ENCODE assay signal across 8 cellular contexts in genomic region chr1:156052862-156053769, GRCh38. TPM values are rescaled to one million over a fixed set of nuclear protein-coding genes. Genes with fewer than 3 reads are reported as not detected.
DNase-seq lines count a peak whose midpoint lies in the region; ATAC-seq and TF ChIP-seq lines count a peak whose summit lies in the region.

No MANE protein-coding gene starts in this region.

- peak overlapping the region; percentile 90 for H3K27ac ChIP-seq in suprapubic skin

- under 1% methylated on average over 23 of the region's 63 CpGs for WGBS in suprapubic skin

- H3K27ac Mint-ChIP-seq in IgD-negative memory B cell = peak overlapping the region; percentile 69 to 87 (median 78)

- TF ChIP-seq EP300 in suprapubic skin (IDR thresholded peaks at IDR 0.05) = no peak

- ATAC-seq in HG03442 (IDR thresholded peaks at IDR 0.05; ENCODE audit: unreplicated experiment) = no peak

- no peaks in the 10 kb centered on the region for H3K9me3 Mint-ChIP-seq in IgD-negative memory B cell

- DNase-seq in G401 (ENCODE audit: low spot score) (peak; percentile 57), activated gamma-delta T cell (lab: John Stamatoyannopoulos, UW) (peak; percentile 44), foreskin fibroblast (peak; percentile 54 to 85), nucleus accumbens (lab: John Stamatoyannopoulos, UW) (peak in 38 of 56 donors; percentile 14 to 68 (median 54)), suprapubic skin (ENCODE audit: low spot score in 2 of 2) (peak; percentile 86 to 87)

- peak; percentile 19 for TF ChIP-seq CTCF in foreskin fibroblast (IDR thresholded peaks at IDR 0.05; ENCODE audit: low read depth, low read length)
- no peak for TF ChIP-seq CTCF in suprapubic skin (IDR thresholded peaks at IDR 0.05)

- in situ Hi-C loops in G401 (cut with HindIII; ENCODE audit: low sequenced_read_pairs) = no loop called here

- peaks cover 31% of the 10 kb centered on the region for H3K4me1 ChIP-seq in suprapubic skin

- H3K4me3 Mint-ChIP-seq in IgD-negative memory B cell = peak overlapping the region; percentile 91 to 95 (median 93)

- H3K27me3 Mint-ChIP-seq in IgD-negative memory B cell = no peaks in the 10 kb centered on the region

- TF ChIP-seq POLR2A in Raji (IDR thresholded peaks at IDR 0.05; ENCODE audit: insufficient read depth, low read depth, low read length) (peak; percentile 3; the same call in 1 of the 2 replicates), suprapubic skin (IDR thresholded peaks at IDR 0.05) (no peak)

- H3K36me3 Mint-ChIP-seq in IgD-negative memory B cell = peaks cover 6% of the 10 kb centered on the region

- no peaks in the 10 kb centered on the region for H3K9me3 ChIP-seq in suprapubic skin

- peaks cover 13 to 21% (median 18%) of the 10 kb centered on the region in 3 donors for H3K4me1 Mint-ChIP-seq in IgD-negative memory B cell

- H3K27me3 ChIP-seq in suprapubic skin = no peaks in the 10 kb centered on the region

- H3K36me3 ChIP-seq in suprapubic skin = peaks cover 18% of the 10 kb centered on the region

- H3K4me3 ChIP-seq in foreskin fibroblast (ENCODE audit: low read depth in 1 of 2, low read length in 2 of 2) = peak overlapping the region; percentile 80 to 86
- H3K4me3 ChIP-seq in suprapubic skin = peak overlapping the region; percentile 83

RNA-seq across cellular contexts. Expression of gene UBQLN4, which starts 0.5 kb away (rescaled TPM):
- total RNA-seq in G401 (2014; rRNA removed; shearing (Covaris generic)) = 29.5 and 30.0 TPM in 2 replicates
- 7.6 TPM for polyA plus RNA-seq in IgD-negative memory B cell
- 10 to 100 TPM; 32.7 to 42.7 (median 39.8) TPM for total RNA-seq in suprapubic skin

RNA-seq across cellular contexts. Expression of gene LAMTOR2, which starts 1.5 kb away (rescaled TPM):
- 20.1 and 42.3 TPM in 2 replicates for total RNA-seq in G401 (2014; rRNA removed; shearing (Covaris generic))
- polyA plus RNA-seq in IgD-negative memory B cell = 159 TPM
- 10 to 100 TPM; 27.3 to 66.6 (median 57.7) TPM for total RNA-seq in suprapubic skin

RNA-seq across cellular contexts. Expression of gene RAB25, which starts 7.8 kb away (rescaled TPM):
- not detected in 2 replicates for total RNA-seq in G401 (2014; rRNA removed; shearing (Covaris generic))
- polyA plus RNA-seq in IgD-negative memory B cell = 2.9 TPM
- total RNA-seq in suprapubic skin = 100 to 1,000 TPM; 150 to 284 (median 205) TPM

RNA-seq across cellular contexts. Expression of gene MEX3A, which starts 29.1 kb away (rescaled TPM):
- 21.0 and 21.2 TPM in 2 replicates for total RNA-seq in G401 (2014; rRNA removed; shearing (Covaris generic))
- 0.05 TPM for polyA plus RNA-seq in IgD-negative memory B cell
- total RNA-seq in suprapubic skin = 1 to 10 TPM in 2 of 4 donors, under 1 TPM in 2; 0.42 to 2.7 (median 1.0) TPM

RNA-seq across cellular contexts. Expression of gene SSR2, which starts 32.4 kb away (rescaled TPM):
- 257 and 273 TPM in 2 replicates for total RNA-seq in G401 (2014; rRNA removed; shearing (Covaris generic))
- 257 TPM for polyA plus RNA-seq in IgD-negative memory B cell
- total RNA-seq in suprapubic skin = 100 to 1,000 TPM; 160 to 278 (median 240) TPM

Comparison
In these comparisons a context has a peak if more than half of its experiments do, and no peak if none do; other contexts are left out.
1. RNA of gene RAB25, which starts 7.8 kb away (total RNA-seq): 150 to 284 TPM in suprapubic skin; not detected in G401; every median in the first group is over 100 times any median in the second.
2. Peak in every context shown above with its lines, with median percentiles within 50 percentile points of each other: DNase-seq.